Comparison of ENCODE assay signal across 13 cellular contexts in genomic region chr21:38852278-38852677, GRCh38.
"Had no signal": no experiment of that assay in that cellular context is flagged by ENCODE, and none has a peak within 500 bp of the region (broad histone marks: within the 10 kb centered on the region; RNA-seq: fewer than 3 reads in every experiment).

No MANE protein-coding gene starts in this region.

- H3K4me1 ChIP-seq: uterus had no signal

- H3K9me3 ChIP-seq: right atrium auricular region, tibial artery, uterus had no signal

- H3K27me3 ChIP-seq: right atrium auricular region, tibial artery, uterus had no signal

- DNase-seq: activated effector memory CD4-positive, alpha-beta T cell treated with anti-CD3 and anti-CD28 coated beads, Interleukin-2, amount 50 U/mL, for 16 hours; activated T-cell treated with anti-CD3 and anti-CD28 coated beads, Interleukin-2, amount 50 U/mL, for 4 hours; amygdala; effector memory CD4-positive, alpha-beta T cell; erythroblast; foreskin melanocyte; small intestine; tibial artery; uterus had no signal

- ATAC-seq: activated T-cell treated with anti-CD3 and anti-CD28 coated beads, Interleukin-2, amount 50 U/mL, for 4 hours; WTC11 had no signal

- FAIRE-seq: small intestine had no signal

- H3K36me3 ChIP-seq: right atrium auricular region, tibial artery, uterus had no signal

- H3K4me3 ChIP-seq: coronary artery, right atrium auricular region, SK-N-MC, tibial artery, uterus had no signal

- H3K27ac ChIP-seq: coronary artery, right atrium auricular region, SK-N-MC, tibial artery, uterus had no signal
